In genomic region chr1:53889304-53890298, GRCh38 we compare ENCODE assay signal across 8 cellular contexts. TPM values are rescaled to one million over a fixed set of nuclear protein-coding genes. Genes with fewer than 3 reads are reported as not detected.
DNase-seq lines count a peak whose midpoint lies in the region; ATAC-seq and TF ChIP-seq lines count a peak whose summit lies in the region.

Gene YIPF1, minus strand, starts transcription at chr1:53889797. Its CDS starts 860 bp downstream, at chr1:53888937.

- H3K27me3 Mint-ChIP-seq in T-helper 1 cell treated with Interleukin-12 subunit alpha and Interleukin-12 subunit beta and Interleukin-4 antibody, amounts not matched to agents 30 μg/mL and 1 μg/mL, for 36 hours (ENCODE audit: low read depth): no peaks in the 10 kb centered on the region

- H3K27me3 ChIP-seq in upper lobe of left lung: no peaks in the 10 kb centered on the region

- TF ChIP-seq POLR2A in upper lobe of left lung (IDR thresholded peaks at IDR 0.05): peak in 2 of 4 donors; percentile 31 to 73

- H3K4me1 ChIP-seq in upper lobe of left lung: peaks cover 11 to 25% (median 16%) of the 10 kb centered on the region in 4 donors

- TF ChIP-seq CTCF in GM13976 (IDR thresholded peaks at IDR 0.05; ENCODE audit: borderline replicate concordance, control extremely low read depth, extremely low read depth, insufficient read depth, missing control alignments): no peak
- TF ChIP-seq CTCF in upper lobe of left lung (IDR thresholded peaks at IDR 0.05): no peak

- no peaks in the 10 kb centered on the region for H3K9me3 Mint-ChIP-seq in T-helper 1 cell treated with Interleukin-12 subunit alpha and Interleukin-12 subunit beta and Interleukin-4 antibody, amounts not matched to agents 30 μg/mL and 1 μg/mL, for 36 hours

- H3K27ac ChIP-seq in upper lobe of left lung: peak within 1 kb of the TSS; percentile 81 to 92 (median 90)

- ATAC-seq in HG02798 (IDR thresholded peaks at IDR 0.05; ENCODE audit: poor library complexity, unreplicated experiment): peak; percentile 94
- ATAC-seq in left cardiac atrium: peak; percentile 99 to 100
- peak; percentile 97 to 99 for ATAC-seq in upper lobe of left lung (ENCODE audit: low FRiP score in 2 of 2)

- in situ Hi-C loops in GM13976 (cut with MboI; ENCODE audit: low sequenced_read_pairs, unreplicated experiment): no loop called here

- 3 to 4% methylated on average over 30 to 52 of the region's 62 CpGs for WGBS in upper lobe of left lung, 2 donors

- DNase-seq in GM13976 (ENCODE audit: low spot score) (peak; percentile 93), NCI-H1436 (lab: John Stamatoyannopoulos, UW) (peak; percentile 78), amniotic stem cell (lab: John Stamatoyannopoulos, UW) (peak; percentile 69), left cardiac atrium (peak; percentile 92), posterior vena cava (ENCODE audit: low spot score) (peak; percentile 97), upper lobe of left lung (peak; percentile 95 to 96)

- peak within 1 kb of the TSS; percentile 83 for H3K27ac Mint-ChIP-seq in T-helper 1 cell treated with Interleukin-12 subunit alpha and Interleukin-12 subunit beta and Interleukin-4 antibody, amounts not matched to agents 30 μg/mL and 1 μg/mL, for 36 hours

- H3K36me3 ChIP-seq in upper lobe of left lung: peaks cover 0 to 28% (median 10%) of the 10 kb centered on the region in 4 donors

- no peaks in the 10 kb centered on the region for H3K9me3 ChIP-seq in upper lobe of left lung

- H3K4me1 Mint-ChIP-seq in T-helper 1 cell treated with Interleukin-12 subunit alpha and Interleukin-12 subunit beta and Interleukin-4 antibody, amounts not matched to agents 30 μg/mL and 1 μg/mL, for 36 hours (ENCODE audit: low read depth): peaks cover 28% of the 10 kb centered on the region

- peak in 1 of 4 donors; percentile 63 for TF ChIP-seq EP300 in upper lobe of left lung (IDR thresholded peaks at IDR 0.05)

- intact Hi-C loops in left cardiac atrium (cut with DNase I): loop anchor here in 1 of 2 donors (5.0 kb wide), 1 partner anchor 58 kb away; the partner anchor contains the start of genes IFT25 and LRRC42
- intact Hi-C loops in posterior vena cava (cut with DNase I): loop anchor here in 1 of 2 donors (5.0 kb wide), 1 partner anchor 58 kb away; the partner anchor contains the start of genes IFT25 and LRRC42

- peaks cover 21% of the 10 kb centered on the region for H3K36me3 Mint-ChIP-seq in T-helper 1 cell treated with Interleukin-12 subunit alpha and Interleukin-12 subunit beta and Interleukin-4 antibody, amounts not matched to agents 30 μg/mL and 1 μg/mL, for 36 hours (ENCODE audit: low read depth)

- H3K4me3 Mint-ChIP-seq in T-helper 1 cell treated with Interleukin-12 subunit alpha and Interleukin-12 subunit beta and Interleukin-4 antibody, amounts not matched to agents 30 μg/mL and 1 μg/mL, for 36 hours: peak within 1 kb of the TSS; percentile 96

- peak within 1 kb of the TSS; percentile 83 to 99 (median 88) for H3K4me3 ChIP-seq in upper lobe of left lung

RNA-seq across cellular contexts. Expression of gene YIPF1, which starts in this region (rescaled TPM):
- total RNA-seq in left cardiac atrium (10 to 100 TPM; 12.9 to 15.2 TPM), posterior vena cava (10 to 100 TPM; 13.8 to 15.1 TPM), upper lobe of left lung (10 to 100 TPM; 14.8 to 52.4 (median 22.0) TPM)

Comparison
In these comparisons a context has a peak if more than half of its experiments do, and no peak if none do; other contexts are left out.
1. Peak in every context shown above with its lines: DNase-seq, ATAC-seq, H3K4me3 ChIP-seq and H3K27ac ChIP-seq.